In genomic region chr3:194103475-194103874, GRCh38 we compare ENCODE assay signal across 10 cellular contexts. TPM values are rescaled to one million over a fixed set of nuclear protein-coding genes. Genes with fewer than 3 reads are reported as not detected.
DNase-seq lines count a peak whose midpoint lies in the region; ATAC-seq and TF ChIP-seq lines count a peak whose summit lies in the region.
"Had no signal": no experiment of that assay in that cellular context is flagged by ENCODE, and none has a peak within 500 bp of the region (broad histone marks: within the 10 kb centered on the region; RNA-seq: fewer than 3 reads in every experiment).

No MANE protein-coding gene starts in this region.

- no peak overlapping the region for H3K4me3 Mint-ChIP-seq in activated naive CD8-positive, alpha-beta T cell treated with anti-CD3 and anti-CD28 coated beads, Interleukin-2, amount 10 ng/mL, durations not matched to agents 7 days and 5 days
- H3K4me3 Mint-ChIP-seq in HFFc6: no peak overlapping the region
- H3K4me3 Mint-ChIP-seq in Calu3 (ENCODE audit: low read depth, unreplicated experiment): no peak overlapping the region

- H3K27ac ChIP-seq in 22Rv1: peak overlapping the region; percentile 96; the same call in 1 of the 2 replicates
- H3K27ac ChIP-seq in OCI-LY7 (ENCODE audit: low read depth, low read length, poor library complexity, severe bottlenecking): peak overlapping the region; percentile 96
- H3K27ac ChIP-seq: colonic mucosa, hepatocyte had no signal

- peaks cover 32% of the 10 kb centered on the region for H3K79me2 ChIP-seq in OCI-LY7 (ENCODE audit: insufficient read depth, low read depth, low read length)
- H3K79me2 ChIP-seq: hepatocyte had no signal

- no peaks in the 10 kb centered on the region for H3K36me3 Mint-ChIP-seq in activated naive CD8-positive, alpha-beta T cell treated with anti-CD3 and anti-CD28 coated beads, Interleukin-2, amount 10 ng/mL, durations not matched to agents 7 days and 5 days
- H3K36me3 Mint-ChIP-seq in HFFc6 (ENCODE audit: low read depth): no peaks in the 10 kb centered on the region
- no peaks in the 10 kb centered on the region for H3K36me3 Mint-ChIP-seq in Calu3 (ENCODE audit: insufficient read depth, unreplicated experiment)

- DNase-seq in OCI-LY7 (ENCODE audit: low spot score) (peak; percentile 88), HFFc6 (no peak), Right ventricle myocardium superior (no peak), Calu3 (no peak)
- no peak for DNase-seq in activated naive CD8-positive, alpha-beta T cell treated with anti-CD3 and anti-CD28 coated beads, Interleukin-2, amount 10 ng/mL, durations not matched to agents 7 days and 5 days
- DNase-seq: colonic mucosa had no signal

- ATAC-seq in GM18858 (IDR thresholded peaks at IDR 0.05; ENCODE audit: unreplicated experiment) (peak; percentile 27), HG03039 (IDR thresholded peaks at IDR 0.05; ENCODE audit: unreplicated experiment) (no peak), Right ventricle myocardium superior (ENCODE audit: poor library complexity) (no peak)
- ATAC-seq in activated naive CD8-positive, alpha-beta T cell treated with anti-CD3 and anti-CD28 coated beads, Interleukin-2, amount 10 ng/mL, durations not matched to agents 7 days and 5 days (ENCODE audit: low read depth): peak; percentile 81

- H2AFZ ChIP-seq in OCI-LY7 (ENCODE audit: low read length): peak overlapping the region; percentile 66; the same call in 1 of the 2 replicates
- H2AFZ ChIP-seq: hepatocyte had no signal

- peak overlapping the region; percentile 97 for H3K4me2 ChIP-seq in OCI-LY7 (ENCODE audit: low read length)
- H3K4me2 ChIP-seq: hepatocyte had no signal

- POLR2A ChIA-PET in OCI-LY7 (lab: Charles Lee): interaction anchor here (0.6 to 10.2 kb wide), 14 partner anchors 13 to 1988 kb away, joined by 3 to 172 read pairs (median 7); partner anchors contain the start of gene HES1
- POLR2A ChIA-PET in activated naive CD8-positive, alpha-beta T cell treated with anti-CD3 and anti-CD28 coated beads, Interleukin-2, amount 10 ng/mL, durations not matched to agents 7 days and 5 days (lab: Charles Lee): no interaction called here

- peak overlapping the region; percentile 25 for H3K27ac Mint-ChIP-seq in activated naive CD8-positive, alpha-beta T cell treated with anti-CD3 and anti-CD28 coated beads, Interleukin-2, amount 10 ng/mL, durations not matched to agents 7 days and 5 days
- H3K27ac Mint-ChIP-seq in HFFc6 (no peak overlapping the region), Calu3 (ENCODE audit: unreplicated experiment) (no peak overlapping the region)

- H3K4me3 ChIP-seq in OCI-LY7 (ENCODE audit: low read depth, low read length, poor library complexity, severe bottlenecking): peak overlapping the region; percentile 81
- H3K4me3 ChIP-seq: colonic mucosa, hepatocyte had no signal

- H3K4me1 ChIP-seq in OCI-LY7 (ENCODE audit: insufficient read depth, low read length, poor library complexity, severe bottlenecking): peaks cover 90% of the 10 kb centered on the region

- TF ChIP-seq CTCF in 22Rv1 (IDR thresholded peaks at IDR 0.05) (no peak), OCI-LY7 (conservative IDR thresholded peaks at IDR 0.05; ENCODE audit: low read length) (peak; percentile 60), HFFc6 (IDR thresholded peaks at IDR 0.05) (no peak), Calu3 (IDR thresholded peaks at IDR 0.05; ENCODE audit: unreplicated experiment) (no peak)

- peaks cover 7% of the 10 kb centered on the region for H3K4me1 Mint-ChIP-seq in activated naive CD8-positive, alpha-beta T cell treated with anti-CD3 and anti-CD28 coated beads, Interleukin-2, amount 10 ng/mL, durations not matched to agents 7 days and 5 days
- H3K4me1 Mint-ChIP-seq in HFFc6 (ENCODE audit: low read depth) (no peaks in the 10 kb centered on the region), Calu3 (ENCODE audit: low read depth, unreplicated experiment) (peaks cover 55% of the 10 kb centered on the region)

- H3K9me3 ChIP-seq in OCI-LY7 (ENCODE audit: low read length): no peaks in the 10 kb centered on the region
- H3K9me3 ChIP-seq: colonic mucosa had no signal

- no peaks in the 10 kb centered on the region for H3K9me3 Mint-ChIP-seq in activated naive CD8-positive, alpha-beta T cell treated with anti-CD3 and anti-CD28 coated beads, Interleukin-2, amount 10 ng/mL, durations not matched to agents 7 days and 5 days
- no peaks in the 10 kb centered on the region for H3K9me3 Mint-ChIP-seq in HFFc6
- H3K9me3 Mint-ChIP-seq in Calu3 (ENCODE audit: low read depth, unreplicated experiment): no peaks in the 10 kb centered on the region

- H3K9me2 ChIP-seq in OCI-LY7 (ENCODE audit: insufficient read depth, low read length): no peaks in the 10 kb centered on the region

- intact Hi-C loops in OCI-LY7 (cut with micrococcal nuclease; ENCODE audit: unreplicated experiment) (loop anchor here (1.0 kb wide), 1 partner anchor 203 kb away; no protein-coding TSS in a partner anchor), Right ventricle myocardium superior (cut with DNase I) (no loop called here), Calu3 (cut with micrococcal nuclease; ENCODE audit: unreplicated experiment) (no loop called here)

- BruUV-seq in OCI-LY7 (replicated peaks; lab: Mats Ljungman, UMichigan): no TSS peak
- BruUV-seq in Calu3 (replicated peaks; lab: Mats Ljungman, UMichigan): no TSS peak

- peaks cover 44% of the 10 kb centered on the region for H3K27me3 Mint-ChIP-seq in activated naive CD8-positive, alpha-beta T cell treated with anti-CD3 and anti-CD28 coated beads, Interleukin-2, amount 10 ng/mL, durations not matched to agents 7 days and 5 days
- peaks cover 51% of the 10 kb centered on the region for H3K27me3 Mint-ChIP-seq in HFFc6 (ENCODE audit: insufficient read depth)
- H3K27me3 Mint-ChIP-seq in Calu3 (ENCODE audit: unreplicated experiment): peaks cover 11% of the 10 kb centered on the region

- no peaks in the 10 kb centered on the region for H3K36me3 ChIP-seq in OCI-LY7 (ENCODE audit: insufficient read depth, low read length)
- H3K36me3 ChIP-seq: colonic mucosa had no signal

- CTCF ChIA-PET in OCI-LY7 (lab: Charles Lee; ENCODE audit: unreplicated experiment) (interaction anchor here (1.7 to 1.9 kb wide), 2 partner anchors 18 to 31 kb away, joined by 6 to 8 read pairs; no protein-coding TSS in a partner anchor), Calu3 (lab: Charles Lee) (no interaction called here)

- H4K20me1 ChIP-seq in OCI-LY7 (ENCODE audit: insufficient read depth, low read length): no peaks in the 10 kb centered on the region

RNA-seq across cellular contexts. Expression of gene HES1, which starts 32.5 kb away (rescaled TPM):
- 0.72 and 1.1 TPM in 2 replicates for total RNA-seq in OCI-LY7 (2014; rRNA removed; shearing (Covaris generic))
- 3.0 and 3.4 TPM in 2 replicates for total RNA-seq in OCI-LY7 (2022)
- total RNA-seq in activated naive CD8-positive, alpha-beta T cell treated with anti-CD3 and anti-CD28 coated beads, Interleukin-2, amount 10 ng/mL, durations not matched to agents 7 days and 5 days: not detected
- 10 to 100 TPM in 4 of 6 experiments, 1 to 10 TPM in 2; 4.8 to 15.1 (median 13.4) TPM for total RNA-seq in HFFc6 (2021; fragmentation: NEBNext Ultra II Directional; extraction: Animal tissue kit (Norgen Biotek cat#: 25700))
- total RNA-seq in Right ventricle myocardium superior: 11.1 TPM
- total RNA-seq in Calu3 (2022): 141 and 160 TPM in 2 replicates

Comparison
In these comparisons a context has a peak if more than half of its experiments do, and no peak if none do; other contexts are left out.
1. ATAC-seq: peak in GM18858 (single experiment) and activated naive CD8-positive, alpha-beta T cell treated with anti-CD3 and anti-CD28 coated beads, Interleukin-2, amount 10 ng/mL, durations not matched to agents 7 days and 5 days (single experiment); none in HG03039 (single experiment) and Right ventricle myocardium superior (single experiment).